In genomic region chr9:136526625-136527066, GRCh38 we compare ENCODE assay signal across 9 cellular contexts. TPM values are rescaled to one million over a fixed set of nuclear protein-coding genes. Genes with fewer than 3 reads are reported as not detected.
DNase-seq lines count a peak whose midpoint lies in the region; ATAC-seq and TF ChIP-seq lines count a peak whose summit lies in the region.
"Had no signal": no experiment of that assay in that cellular context is flagged by ENCODE, and none has a peak within 500 bp of the region (broad histone marks: within the 10 kb centered on the region; RNA-seq: fewer than 3 reads in every experiment).

No MANE protein-coding gene starts in this region.

- TF ChIP-seq CTCF in Peyer's patch (IDR thresholded peaks at IDR 0.05) (no peak), spleen (IDR thresholded peaks at IDR 0.05 in 8 of 11, conservative IDR thresholded peaks at IDR 0.05 in 3 of 11) (no peak)

- intact Hi-C loops in left colon (cut with DNase I, micrococcal nuclease) (no loop called here), spleen (cut with DNase I; ENCODE audit: low total_unique reads) (no loop called here)

- H3K4me3 ChIP-seq in Peyer's patch (peak overlapping the region in 2 of 4 donors; percentile 2 to 27), spleen (no peak overlapping the region)

- H3K27me3 ChIP-seq in Peyer's patch, result no peaks in the 10 kb centered on the region
- peaks cover 0 to 3% (median 0%) of the 10 kb centered on the region in 7 donors for H3K27me3 ChIP-seq in spleen (replicated peaks in 1 of 7)

- H3K4me1 ChIP-seq in Peyer's patch (peaks cover 21 to 92% (median 29%) of the 10 kb centered on the region in 4 donors), spleen (peaks cover 56 to 100% (median 90%) of the 10 kb centered on the region in 6 donors)

- TF ChIP-seq RAD21 in Ishikawa (IDR thresholded peaks at IDR 0.05; ENCODE audit: low read depth), result peak; percentile 13; the same call in 1 of the 2 replicates

- H3K36me3 ChIP-seq in Peyer's patch (peaks cover 0 to 4% (median 0%) of the 10 kb centered on the region in 3 donors), spleen (peaks cover 0 to 62% (median 18%) of the 10 kb centered on the region in 6 donors)

- peak; percentile 49 to 58 for TF ChIP-seq POLR2A in Peyer's patch (IDR thresholded peaks at IDR 0.05)
- TF ChIP-seq POLR2A in spleen (IDR thresholded peaks at IDR 0.05), result no peak

- H3K27ac ChIP-seq in Peyer's patch, result peak overlapping the region; percentile 38 to 96 (median 75)
- H3K27ac ChIP-seq in spleen, result peak overlapping the region in 6 of 8 donors; percentile 15 to 90 (median 77)

- ATAC-seq in left colon (peak; percentile 65), GM19397 (IDR thresholded peaks at IDR 0.05; ENCODE audit: unreplicated experiment) (no peak)
- ATAC-seq: activated CD8-positive, alpha-beta T cell treated with anti-CD3 and anti-CD28 coated beads for 36 hours had no signal

- 68 to 84% (median 76%) methylated on average over 20 to 30 of the region's 30 CpGs for WGBS in spleen, 5 donors

- DNase-seq in Peyer's patch, result peak in 2 of 3 donors; percentile 84 to 89
- peak; percentile 84 to 89 for DNase-seq in left colon
- DNase-seq in spleen, result no peak
- no peak for DNase-seq in activated T-cell treated with anti-CD3 and anti-CD28 coated beads for 4 hours
- DNase-seq in NOMO-1 (lab: John Stamatoyannopoulos, UW; ENCODE audit: unreplicated experiment in 2 of 2), result no peak
- DNase-seq in G401 (ENCODE audit: low spot score), result no peak
- DNase-seq: activated CD8-positive, alpha-beta T cell treated with anti-CD3 and anti-CD28 coated beads for 36 hours had no signal

- H3K9me3 ChIP-seq in Peyer's patch (no peaks in the 10 kb centered on the region), spleen (no peaks in the 10 kb centered on the region)

- in situ Hi-C loops in G401 (cut with HindIII; ENCODE audit: low sequenced_read_pairs), result no loop called here

- TF ChIP-seq EP300 in Ishikawa (IDR thresholded peaks at IDR 0.05; ENCODE audit: borderline replicate concordance), result peak; percentile 93

TF ChIP-seq in Ishikawa, 13 proteins besides CTCF, POLR2A, EP300 and RAD21:
- peak; percentile 1; the same call in 1 of the 2 replicates for TF ChIP-seq USF1 (IDR thresholded peaks at IDR 0.05)
- TF ChIP-seq TEAD4 (IDR thresholded peaks at IDR 0.05), result peak; percentile 82
- peak; percentile 99 for TF ChIP-seq TCF12 (IDR thresholded peaks at IDR 0.05; ENCODE audit: low read depth)
- TF ChIP-seq NFIC (IDR thresholded peaks at IDR 0.05), result peak; percentile 71
- TF ChIP-seq TAF1 (IDR thresholded peaks at IDR 0.05; ENCODE audit: low read depth), result no peak
- TF ChIP-seq CREB1 (IDR thresholded peaks at IDR 0.05; ENCODE audit: low read depth), result no peak
- peak; percentile 65; the same call in 1 of the 2 replicates for TF ChIP-seq MAX (IDR thresholded peaks at IDR 0.05)
- no peak for TF ChIP-seq CEBPB (IDR thresholded peaks at IDR 0.05)
- TF ChIP-seq EGR1 (IDR thresholded peaks at IDR 0.05), result peak; percentile 81
- TF ChIP-seq ZBTB7A (IDR thresholded peaks at IDR 0.05; ENCODE audit: low read depth), result 0 out of 2 replicates have a peak, but pooled peaks have one; percentile 62
- TF ChIP-seq REST (IDR thresholded peaks at IDR 0.05; ENCODE audit: low read depth), result no peak
- TF ChIP-seq YY1 (IDR thresholded peaks at IDR 0.05; ENCODE audit: low read depth), result peak; percentile 17; the same call in 1 of the 2 replicates
- peak; percentile 65; the same call in 1 of the 2 replicates for TF ChIP-seq FOXM1 (IDR thresholded peaks at IDR 0.05; ENCODE audit: borderline replicate concordance, low read depth)
TF ChIP-seq in Ishikawa: peak in this region for 9.

RNA-seq across cellular contexts. Expression of gene NOTCH1, which starts 19.2 kb away (rescaled TPM):
- total RNA-seq in Peyer's patch (10 to 100 TPM; 38.2 to 95.7 (median 53.8) TPM), left colon (10 to 100 TPM; 49.5 to 72.2 TPM), spleen (100 to 1,000 TPM in 4 of 7 donors, 10 to 100 TPM in 3; 88.6 to 140 (median 117) TPM)
- 10 to 100 TPM in 1 of 3 donors, 1 to 10 TPM in 2; 4.9 to 27.2 (median 8.3) TPM for polyA plus RNA-seq in spleen
- total RNA-seq in G401 (2014; rRNA removed; shearing (Covaris generic)), result 10.9 and 13.8 TPM in 2 replicates

RNA-seq across cellular contexts. Expression of gene SEC16A, which starts 43.8 kb away (rescaled TPM):
- 10 to 100 TPM; 63.5 to 80.8 (median 74.6) TPM for total RNA-seq in Peyer's patch
- 10 to 100 TPM; 64.2 to 82.4 TPM for total RNA-seq in left colon
- total RNA-seq in spleen, result 10 to 100 TPM; 74.6 to 92.1 (median 87.8) TPM
- 10 to 100 TPM; 35.0 to 58.9 (median 52.6) TPM for polyA plus RNA-seq in spleen
- total RNA-seq in G401 (2014; rRNA removed; shearing (Covaris generic)), result 4.1 and 7.2 TPM in 2 replicates

Comparison
In these comparisons a context has a peak if more than half of its experiments do, and no peak if none do; other contexts are left out.
1. DNase-seq: peak in Peyer's patch (2 of 3) and left colon (2 of 2); none in spleen (single experiment), activated T-cell treated with anti-CD3 and anti-CD28 coated beads for 4 hours (single experiment), NOMO-1 (0 of 2) and G401 (single experiment).
2. POLR2A ChIP-seq: peak in Peyer's patch (2 of 2); none in spleen (0 of 3).